8 cellular contexts compared by ENCODE assay signal in the genomic region with DNA sequence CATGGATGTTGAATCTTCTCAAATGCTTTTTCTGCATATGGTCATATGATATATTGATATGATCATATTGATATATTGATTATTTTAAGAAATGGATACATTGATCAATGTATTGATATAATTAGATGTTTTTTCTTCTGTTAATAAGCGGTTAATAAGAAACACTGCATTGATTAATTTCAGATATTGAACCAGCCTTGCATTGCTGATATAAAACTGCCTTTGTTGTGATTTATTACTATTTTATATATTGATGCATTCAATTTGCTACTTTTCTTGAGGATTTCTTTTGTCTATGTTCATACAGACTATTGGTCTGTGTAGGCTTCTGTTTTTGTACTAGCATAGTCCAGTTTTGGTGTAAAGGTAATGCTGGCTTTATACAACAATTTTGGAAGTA.
"Had no signal": no experiment of that assay in that cellular context is flagged by ENCODE, and none has a peak within 500 bp of the region (broad histone marks: within the 10 kb centered on the region; RNA-seq: fewer than 3 reads in every experiment).

No MANE protein-coding gene starts in this region.

- DNase-seq: GDM1, GF-D8 had no signal

- FAIRE-seq: G401.6, GM12878, GM12891, GM12892, GM18507, GM19239 had no signal

- H3K4me3 ChIP-seq: GM12878 had no signal

- ATAC-seq: GM12878 had no signal
